In the genomic region with DNA sequence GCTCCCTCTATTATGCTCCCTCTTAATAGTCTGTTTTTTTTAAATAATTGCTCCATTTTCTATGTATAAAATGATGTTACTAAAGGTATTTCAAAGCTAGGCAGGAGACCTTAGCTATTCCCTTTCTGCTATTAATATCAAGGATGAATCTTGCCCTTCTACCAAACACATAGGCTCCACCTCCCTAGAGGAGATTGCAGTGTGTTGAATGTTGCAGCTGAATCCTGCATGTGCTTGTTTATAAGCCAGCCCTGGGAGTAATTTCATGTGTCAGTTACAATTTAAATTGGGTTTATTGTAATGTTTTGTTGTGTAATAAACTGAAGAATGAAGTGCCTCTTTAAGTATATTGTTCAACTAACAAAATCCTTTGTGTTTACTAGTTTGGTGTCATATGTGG, we compare ENCODE assay signal across 22 cellular contexts.
"Had no signal": no experiment of that assay in that cellular context is flagged by ENCODE, and none has a peak within 500 bp of the region (broad histone marks: within the 10 kb centered on the region; RNA-seq: fewer than 3 reads in every experiment).

No MANE protein-coding gene starts in this region.

- DNase-seq: activated CD4-positive, alpha-beta T cell treated with anti-CD3 and anti-CD28 coated beads, Interleukin-2, amount 50 U/mL, for 1 hour; activated CD4-positive, CD25-positive, alpha-beta regulatory T cell; activated naive CD4-positive, alpha-beta T cell treated with anti-CD3 and anti-CD28 coated beads, Interleukin-2, amount 10 ng/mL, durations not matched to agents 7 days and 5 days; activated T-cell treated with anti-CD3 and anti-CD28 coated beads for 4 hours; amniotic stem cell; dermis blood vessel endothelial cell; effector memory CD4-positive, alpha-beta T cell; glutamatergic neuron; hippocampal formation; stimulated activated CD4-positive, alpha-beta T cell treated with anti-CD3 and anti-CD28 coated beads, Interleukin-4, amount 100 ng/mL, for 1 hour; T-helper 1 cell; T-helper 9 cell; upper lobe of left lung had no signal

- H3K4me3 Mint-ChIP-seq: activated naive CD4-positive, alpha-beta T cell treated with anti-CD3 and anti-CD28 coated beads, Interleukin-2, amount 10 ng/mL, durations not matched to agents 7 days and 5 days; nephron had no signal

- H3K27me3 Mint-ChIP-seq: activated naive CD4-positive, alpha-beta T cell treated with anti-CD3 and anti-CD28 coated beads, Interleukin-2, amount 10 ng/mL, durations not matched to agents 7 days and 5 days had no signal

- H3K4me1 ChIP-seq: foreskin keratinocyte, parathyroid adenoma, upper lobe of left lung had no signal

- H3K27ac Mint-ChIP-seq: activated naive CD4-positive, alpha-beta T cell treated with anti-CD3 and anti-CD28 coated beads, Interleukin-2, amount 10 ng/mL, durations not matched to agents 7 days and 5 days; nephron had no signal

- H3K9ac ChIP-seq: parathyroid adenoma had no signal

- H3K9me3 Mint-ChIP-seq: activated naive CD4-positive, alpha-beta T cell treated with anti-CD3 and anti-CD28 coated beads, Interleukin-2, amount 10 ng/mL, durations not matched to agents 7 days and 5 days; nephron had no signal

- H3K36me3 ChIP-seq: thoracic aorta had no signal

- H3K27me3 ChIP-seq: foreskin keratinocyte, upper lobe of left lung had no signal

- FAIRE-seq: endothelial cell of umbilical vein, keratinocyte had no signal

- H3K4me3 ChIP-seq: esophagus muscularis mucosa, lung, smooth muscle cell, thoracic aorta, upper lobe of left lung had no signal

- H3K9me3 ChIP-seq: esophagus muscularis mucosa, thoracic aorta, upper lobe of left lung had no signal
